ENCODE assay signal across 8 cellular contexts in the genomic region with DNA sequence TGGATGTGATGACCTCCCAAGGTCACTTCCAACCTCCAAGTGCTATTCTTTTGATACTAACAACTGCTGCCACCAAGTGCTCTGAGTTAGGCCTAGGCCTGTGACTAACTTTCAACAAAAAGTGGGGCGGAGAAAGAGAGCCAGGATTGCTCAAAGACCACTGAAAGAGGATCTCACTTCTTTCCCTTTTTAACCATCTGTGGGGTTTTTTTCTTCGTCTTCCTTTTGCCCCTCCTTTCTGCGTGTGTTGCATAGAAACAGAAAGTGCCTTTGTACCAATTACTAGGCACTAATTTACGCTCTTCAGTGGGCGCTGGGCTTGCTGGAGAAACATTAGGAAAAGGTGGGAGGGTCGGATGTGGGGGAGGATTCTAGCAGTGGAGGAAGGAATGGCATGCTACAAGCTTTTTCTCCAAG. TPM values are rescaled to one million over a fixed set of nuclear protein-coding genes. Genes with fewer than 3 reads are reported as not detected.
DNase-seq lines count a peak whose midpoint lies in the region; ATAC-seq and TF ChIP-seq lines count a peak whose summit lies in the region.

No MANE protein-coding gene starts in this region.

- H2AFZ ChIP-seq in OCI-LY7 (ENCODE audit: low read length), result 0 out of 2 replicates have a peak overlapping the region, but pooled peaks have one; percentile 28
- peak overlapping the region; percentile 9 for H2AFZ ChIP-seq in neuron (ENCODE audit: low read depth, low read length)

- CTCF ChIA-PET in activated CD8-positive, alpha-beta memory T cell treated with anti-CD3 and anti-CD28 coated beads, Interleukin-2, amount 10 ng/mL, durations not matched to agents 7 days and 5 days (lab: Charles Lee), result interaction anchor here (0.9 to 1.6 kb wide), 5 partner anchors 8 to 196 kb away, joined by 3 to 5 read pairs (median 4); no protein-coding TSS in a partner anchor
- CTCF ChIA-PET in OCI-LY7 (lab: Charles Lee; ENCODE audit: unreplicated experiment), result no interaction called here

- ATAC-seq in activated CD8-positive, alpha-beta memory T cell treated with anti-CD3 and anti-CD28 coated beads, Interleukin-2, amount 10 ng/mL, durations not matched to agents 7 days and 5 days, result peak; percentile 66
- peak; percentile 74 for ATAC-seq in HG02798 (IDR thresholded peaks at IDR 0.05; ENCODE audit: poor library complexity, unreplicated experiment)
- peak; percentile 41 for ATAC-seq in effector memory CD8-positive, alpha-beta T cell (replicated peaks)

- H3K27me3 ChIP-seq in neuron (ENCODE audit: insufficient read depth, low read length), result peaks cover 20% of the 10 kb centered on the region

- H4K20me1 ChIP-seq in OCI-LY7 (ENCODE audit: insufficient read depth, low read length), result no peaks in the 10 kb centered on the region; the same call in 1 of the 2 replicates

- intact Hi-C loops in OCI-LY7 (cut with micrococcal nuclease; ENCODE audit: unreplicated experiment), result no loop called here

- H3K27ac ChIP-seq in OCI-LY7 (ENCODE audit: low read depth, low read length, poor library complexity, severe bottlenecking), result no peak overlapping the region

- no peaks in the 10 kb centered on the region for H3K27me3 Mint-ChIP-seq in activated CD8-positive, alpha-beta memory T cell treated with anti-CD3 and anti-CD28 coated beads, Interleukin-2, amount 10 ng/mL, durations not matched to agents 7 days and 5 days
- no peaks in the 10 kb centered on the region for H3K27me3 Mint-ChIP-seq in effector memory CD8-positive, alpha-beta T cell

- H3K36me3 ChIP-seq in OCI-LY7 (ENCODE audit: insufficient read depth, low read length) (no peaks in the 10 kb centered on the region), neuron (ENCODE audit: insufficient read depth, low read length) (no peaks in the 10 kb centered on the region)

- peak; percentile 63 for DNase-seq in activated CD8-positive, alpha-beta memory T cell treated with anti-CD3 and anti-CD28 coated beads, Interleukin-2, amount 10 ng/mL, durations not matched to agents 7 days and 5 days
- no peak for DNase-seq in activated CD8-positive, alpha-beta memory T cell treated with anti-CD3 and anti-CD28 coated beads for 24 hours
- DNase-seq in OCI-LY7 (ENCODE audit: low spot score) (no peak), HPDE6-E6E7 (ENCODE audit: extremely low spot score) (no peak), NCI-H2081 treated with DMSO at 0.1 percent for 48 hours (lab: John Stamatoyannopoulos, UW) (no peak)
- no peak for DNase-seq in effector memory CD8-positive, alpha-beta T cell

- TF ChIP-seq CTCF in OCI-LY7 (conservative IDR thresholded peaks at IDR 0.05; ENCODE audit: low read length), result no peak

- no peaks in the 10 kb centered on the region for H3K9me2 ChIP-seq in OCI-LY7 (ENCODE audit: insufficient read depth, low read length)

- peak overlapping the region; percentile 92 for H3K27ac Mint-ChIP-seq in activated CD8-positive, alpha-beta memory T cell treated with anti-CD3 and anti-CD28 coated beads, Interleukin-2, amount 10 ng/mL, durations not matched to agents 7 days and 5 days
- H3K27ac Mint-ChIP-seq in effector memory CD8-positive, alpha-beta T cell, result peak overlapping the region; percentile 90 to 93

- H3K9me3 ChIP-seq in OCI-LY7 (ENCODE audit: low read length) (no peaks in the 10 kb centered on the region), neuron (ENCODE audit: low read length) (no peaks in the 10 kb centered on the region)

- H3K4me3 ChIP-seq in OCI-LY7 (ENCODE audit: low read depth, low read length, poor library complexity, severe bottlenecking) (no peak overlapping the region), neuron (ENCODE audit: low read length) (no peak overlapping the region)

- POLR2A ChIA-PET in OCI-LY7 (lab: Charles Lee), result no interaction called here

- H3K79me2 ChIP-seq in OCI-LY7 (ENCODE audit: insufficient read depth, low read depth, low read length), result no peaks in the 10 kb centered on the region

- peak overlapping the region; percentile 11 for H3K4me2 ChIP-seq in OCI-LY7 (ENCODE audit: low read length)

- no TSS peak for BruUV-seq in OCI-LY7 (replicated peaks; lab: Mats Ljungman, UMichigan)

- H3K36me3 Mint-ChIP-seq in activated CD8-positive, alpha-beta memory T cell treated with anti-CD3 and anti-CD28 coated beads, Interleukin-2, amount 10 ng/mL, durations not matched to agents 7 days and 5 days, result peaks cover 6% of the 10 kb centered on the region
- peaks cover 15% of the 10 kb centered on the region for H3K36me3 Mint-ChIP-seq in effector memory CD8-positive, alpha-beta T cell (ENCODE audit: insufficient read depth)

- H3K4me3 Mint-ChIP-seq in activated CD8-positive, alpha-beta memory T cell treated with anti-CD3 and anti-CD28 coated beads, Interleukin-2, amount 10 ng/mL, durations not matched to agents 7 days and 5 days, result peak overlapping the region; percentile 68
- peak overlapping the region; percentile 62 to 67 for H3K4me3 Mint-ChIP-seq in effector memory CD8-positive, alpha-beta T cell

- peaks cover 59% of the 10 kb centered on the region for H3K4me1 Mint-ChIP-seq in activated CD8-positive, alpha-beta memory T cell treated with anti-CD3 and anti-CD28 coated beads, Interleukin-2, amount 10 ng/mL, durations not matched to agents 7 days and 5 days
- peaks cover 43 to 66% of the 10 kb centered on the region in 2 donors for H3K4me1 Mint-ChIP-seq in effector memory CD8-positive, alpha-beta T cell (ENCODE audit: low read depth in 2 of 2)

- H3K9me3 Mint-ChIP-seq in activated CD8-positive, alpha-beta memory T cell treated with anti-CD3 and anti-CD28 coated beads, Interleukin-2, amount 10 ng/mL, durations not matched to agents 7 days and 5 days (ENCODE audit: low read depth), result no peaks in the 10 kb centered on the region
- H3K9me3 Mint-ChIP-seq in effector memory CD8-positive, alpha-beta T cell, result no peaks in the 10 kb centered on the region

- peaks cover 18% of the 10 kb centered on the region for H3K4me1 ChIP-seq in OCI-LY7 (ENCODE audit: insufficient read depth, low read length, poor library complexity, severe bottlenecking)
- H3K4me1 ChIP-seq in neuron (ENCODE audit: insufficient read depth, low read length), result peaks cover 14% of the 10 kb centered on the region

RNA-seq across cellular contexts. Expression of a gene that starts 8.0 kb away (rescaled TPM):
- total RNA-seq in activated CD8-positive, alpha-beta memory T cell treated with anti-CD3 and anti-CD28 coated beads, Interleukin-2, amount 10 ng/mL, durations not matched to agents 7 days and 5 days, result 10 to 100 TPM; 12.0 to 12.2 TPM
- 1.4 and 2.3 TPM in 2 replicates for total RNA-seq in OCI-LY7 (2014; rRNA removed; shearing (Covaris generic))
- 1.9 and 2.3 TPM in 2 replicates for total RNA-seq in OCI-LY7 (2022)
